ENCODE assay signal across 31 cellular contexts in genomic region chr1:241355311-241356010, GRCh38. TPM values are rescaled to one million over a fixed set of nuclear protein-coding genes. Genes with fewer than 3 reads are reported as not detected.
DNase-seq lines count a peak whose midpoint lies in the region; ATAC-seq and TF ChIP-seq lines count a peak whose summit lies in the region.
"Had no signal": no experiment of that assay in that cellular context is flagged by ENCODE, and none has a peak within 500 bp of the region (broad histone marks: within the 10 kb centered on the region; RNA-seq: fewer than 3 reads in every experiment).

No MANE protein-coding gene starts in this region.

- no peaks in the 10 kb centered on the region for H4K20me1 ChIP-seq in Karpas-422 (ENCODE audit: insufficient read depth, low read depth, low read length)

- H3K27ac ChIP-seq in CD8-positive, alpha-beta T cell (ENCODE audit: low read depth, low read length), result no peak overlapping the region
- H3K27ac ChIP-seq in Karpas-422 (ENCODE audit: low read length) (no peak overlapping the region), dorsolateral prefrontal cortex (peak overlapping the region in 4 of 59 donors; percentile 66 to 87 (median 86)), suprapubic skin (no peak overlapping the region), stomach (no peak overlapping the region), transverse colon (no peak overlapping the region)
- H3K27ac ChIP-seq: Peyer's patch, tibial nerve had no signal

- no peaks in the 10 kb centered on the region for H3K36me3 Mint-ChIP-seq in CD8-positive, alpha-beta T cell
- H3K36me3 Mint-ChIP-seq in naive B cell, result no peaks in the 10 kb centered on the region
- H3K36me3 Mint-ChIP-seq: CD8-positive, alpha-beta memory T cell had no signal

- H3K4me3 ChIP-seq in CD8-positive, alpha-beta T cell (ENCODE audit: low read depth, low read length), result no peak overlapping the region
- no peak overlapping the region for H3K4me3 ChIP-seq in Karpas-422 (ENCODE audit: low read length)
- peak overlapping the region in 58 of 59 donors; percentile 50 to 85 (median 72) for H3K4me3 ChIP-seq in dorsolateral prefrontal cortex
- H3K4me3 ChIP-seq in suprapubic skin, result no peak overlapping the region
- H3K4me3 ChIP-seq in stomach, result no peak overlapping the region
- no peak overlapping the region for H3K4me3 ChIP-seq in transverse colon
- H3K4me3 ChIP-seq in lower leg skin (ENCODE audit: low read depth, poor library complexity, severe bottlenecking), result no peak overlapping the region

- H3K36me3 ChIP-seq in CD8-positive, alpha-beta T cell (ENCODE audit: insufficient read depth, low read length), result no peaks in the 10 kb centered on the region
- H3K36me3 ChIP-seq in Karpas-422 (ENCODE audit: insufficient read depth, low read length) (no peaks in the 10 kb centered on the region), suprapubic skin (no peaks in the 10 kb centered on the region), stomach (no peaks in the 10 kb centered on the region), transverse colon (no peaks in the 10 kb centered on the region)
- H3K36me3 ChIP-seq: adrenal gland, Peyer's patch, tibial nerve had no signal

- H3K4me1 Mint-ChIP-seq in CD8-positive, alpha-beta T cell (ENCODE audit: low read depth), result peaks cover 4% of the 10 kb centered on the region
- peaks cover 0 to 14% (median 11%) of the 10 kb centered on the region in 3 donors for H3K4me1 Mint-ChIP-seq in naive B cell

- POLR2A ChIA-PET in CD8-positive, alpha-beta T cell (lab: Charles Lee), result no interaction called here

- in situ Hi-C loops in transverse colon (cut with MboI; ENCODE audit: low pct_ligation_motif_present in 1 of 4, low pct_unique_long_range_greater_than_20kb in 1 of 4, low sequenced_read_pairs in 3 of 4), result no loop called here

- TF ChIP-seq POLR2A in suprapubic skin (IDR thresholded peaks at IDR 0.05) (no peak), stomach (IDR thresholded peaks at IDR 0.05) (no peak), transverse colon (IDR thresholded peaks at IDR 0.05) (no peak), lower leg skin (IDR thresholded peaks at IDR 0.05) (no peak)

- intact Hi-C loops in CD8-positive, alpha-beta T cell (cut with DNase I, micrococcal nuclease), result no loop called here
- intact Hi-C loops in dorsolateral prefrontal cortex (cut with DNase I), result loop anchor here in 1 of 2 donors (1.0 kb wide), 1 partner anchor 45 kb away; no protein-coding TSS in a partner anchor
- intact Hi-C loops in stomach (cut with DNase I; ENCODE audit: low total_unique reads), result no loop called here
- intact Hi-C loops in transverse colon (cut with DNase I; ENCODE audit: low total_unique reads), result no loop called here
- intact Hi-C loops in lower leg skin (cut with DNase I; ENCODE audit: low total_unique reads), result no loop called here

- H3K9me3 ChIP-seq in CD8-positive, alpha-beta T cell (ENCODE audit: low read length), result no peaks in the 10 kb centered on the region
- no peaks in the 10 kb centered on the region for H3K9me3 ChIP-seq in Karpas-422 (ENCODE audit: low read length)
- H3K9me3 ChIP-seq in suprapubic skin, result no peaks in the 10 kb centered on the region
- H3K9me3 ChIP-seq in stomach, result no peaks in the 10 kb centered on the region
- H3K9me3 ChIP-seq in transverse colon, result no peaks in the 10 kb centered on the region
- H3K9me3 ChIP-seq: adrenal gland, Peyer's patch, tibial nerve had no signal

- CTCF ChIA-PET in CD8-positive, alpha-beta T cell (lab: Charles Lee), result no interaction called here

- H3K9ac ChIP-seq in Karpas-422 (ENCODE audit: low read length), result no peak overlapping the region

- H3K9me2 ChIP-seq in Karpas-422 (replicated peaks; ENCODE audit: insufficient read depth, low read length), result no peaks in the 10 kb centered on the region

- 82% methylated on average over 11 of the region's 11 CpGs for WGBS in suprapubic skin
- WGBS in stomach, 5 donors, result 80 to 89% (median 87%) methylated on average over 11 of the region's 11 CpGs
- 75 to 76% methylated on average over 7 to 11 of the region's 11 CpGs for WGBS in transverse colon (ENCODE audit: low coverage in 1 of 2), 2 donors
- 80 to 82% methylated on average over 11 of the region's 11 CpGs for WGBS in lower leg skin, 2 donors

- H3K4me1 ChIP-seq in CD8-positive, alpha-beta T cell (ENCODE audit: insufficient read depth, low read length), result no peaks in the 10 kb centered on the region
- H3K4me1 ChIP-seq in Karpas-422 (ENCODE audit: low read length), result peaks cover 7% of the 10 kb centered on the region
- peaks cover 13% of the 10 kb centered on the region for H3K4me1 ChIP-seq in suprapubic skin
- H3K4me1 ChIP-seq in stomach, result peaks cover 0 to 19% (median 13%) of the 10 kb centered on the region in 4 donors
- H3K4me1 ChIP-seq in transverse colon, result peaks cover 0 to 13% (median 5%) of the 10 kb centered on the region in 4 donors
- H3K4me1 ChIP-seq: adrenal gland had no signal

- H3K27me3 ChIP-seq in CD8-positive, alpha-beta T cell (ENCODE audit: insufficient read depth, low read length), result peaks cover 4% of the 10 kb centered on the region
- H3K27me3 ChIP-seq in Karpas-422 (ENCODE audit: low read length), result no peaks in the 10 kb centered on the region
- H3K27me3 ChIP-seq in dorsolateral prefrontal cortex, result no peaks in the 10 kb centered on the region
- peaks cover 13% of the 10 kb centered on the region for H3K27me3 ChIP-seq in suprapubic skin
- peaks cover 0 to 52% (median 11%) of the 10 kb centered on the region in 3 donors for H3K27me3 ChIP-seq in stomach
- H3K27me3 ChIP-seq in transverse colon, result peaks cover 56% of the 10 kb centered on the region
- H3K27me3 ChIP-seq: adrenal gland, Peyer's patch had no signal

- H3K79me2 ChIP-seq in Karpas-422 (ENCODE audit: low read length), result no peaks in the 10 kb centered on the region

- no peak overlapping the region for H2AFZ ChIP-seq in Karpas-422 (ENCODE audit: low read length)

- H3K9me3 Mint-ChIP-seq in CD8-positive, alpha-beta T cell, result no peaks in the 10 kb centered on the region
- H3K9me3 Mint-ChIP-seq in naive B cell, result peaks cover 0 to 1% (median 0%) of the 10 kb centered on the region in 7 donors
- H3K9me3 Mint-ChIP-seq: activated T-cell treated with anti-CD3 and anti-CD28 coated beads, Interleukin-2, amount 50 U/mL, for 72 hours had no signal

- H3K27me3 Mint-ChIP-seq in CD8-positive, alpha-beta T cell (ENCODE audit: low read depth), result peaks cover 35% of the 10 kb centered on the region
- peaks cover 19 to 49% (median 25%) of the 10 kb centered on the region in 3 donors for H3K27me3 Mint-ChIP-seq in naive B cell

- peak overlapping the region; percentile 6 for H3K4me3 Mint-ChIP-seq in CD8-positive, alpha-beta T cell
- peak overlapping the region in 7 of 8 donors; percentile 57 to 92 (median 74) for H3K4me3 Mint-ChIP-seq in naive B cell

- no peak for TF ChIP-seq EP300 in suprapubic skin (IDR thresholded peaks at IDR 0.05)
- no peak for TF ChIP-seq EP300 in stomach (IDR thresholded peaks at IDR 0.05)
- TF ChIP-seq EP300 in transverse colon (IDR thresholded peaks at IDR 0.05; ENCODE audit: low read depth), result no peak

- H3K4me2 ChIP-seq in Karpas-422 (ENCODE audit: low read depth, low read length, poor library complexity, severe bottlenecking), result no peak overlapping the region

- no peak for DNase-seq in CD8-positive, alpha-beta T cell
- DNase-seq in Karpas-422 (peak; percentile 36), dorsolateral prefrontal cortex (peak in 1 of 10 donors; percentile 4), naive B cell (no peak), suprapubic skin (ENCODE audit: low spot score in 2 of 2) (no peak), stomach (no peak), transverse colon (no peak), lower leg skin (ENCODE audit: low spot score in 2 of 2) (no peak)
- DNase-seq: activated CD4-positive, alpha-beta T cell treated with anti-CD3 and anti-CD28 coated beads, Interleukin-2, amount 50 U/mL, for 4 hours; activated naive CD4-positive, alpha-beta T cell treated with Interleukin-2 at 50 U/mL for 16 hours; activated T-cell treated with anti-CD3 and anti-CD28 coated beads, Interleukin-2, amount 50 U/mL, for 72 hours; CD8-positive, alpha-beta memory T cell; effector CD8-positive, alpha-beta T cell; GDM1; hippocampal formation; Kasumi-1; mesendoderm; NCI-H1694; NCI-H524 treated with DMSO at 0.1 percent for 48 hours; Peyer's patch; SIG-M5; stimulated activated CD4-positive, alpha-beta T cell treated with anti-CD3 and anti-CD28 coated beads, Interleukin-1b, Interleukin-23, amount 100 ng/mL, for 48 hours; stimulated activated CD8-positive, alpha-beta memory T cell treated with anti-CD3 and anti-CD28 coated beads, Interleukin-4, amount 100 ng/mL, for 48 hours; SW 1271; T1000 had no signal

- no peak overlapping the region for H3K27ac Mint-ChIP-seq in CD8-positive, alpha-beta T cell
- H3K27ac Mint-ChIP-seq in naive B cell, result peak overlapping the region in 2 of 6 donors; percentile 27 to 65
- H3K27ac Mint-ChIP-seq: activated T-cell treated with anti-CD3 and anti-CD28 coated beads, Interleukin-2, amount 50 U/mL, for 72 hours; CD8-positive, alpha-beta memory T cell had no signal

- no peak for TF ChIP-seq CTCF in CD8-positive, alpha-beta T cell (IDR thresholded peaks at IDR 0.05)
- TF ChIP-seq CTCF in dorsolateral prefrontal cortex (IDR thresholded peaks at IDR 0.05 in 54 of 56, conservative IDR thresholded peaks at IDR 0.05 in 2 of 56; ENCODE audit: low read depth in 1 of 56, partially characterized antibody in 56 of 56) (no peak), suprapubic skin (IDR thresholded peaks at IDR 0.05) (no peak), stomach (IDR thresholded peaks at IDR 0.05) (no peak), transverse colon (IDR thresholded peaks at IDR 0.05) (no peak), lower leg skin (IDR thresholded peaks at IDR 0.05) (no peak)

- no peak for ATAC-seq in CD8-positive, alpha-beta T cell
- ATAC-seq in naive B cell (ENCODE audit: low read depth in 2 of 2), result no peak
- ATAC-seq: activated T-cell treated with anti-CD3 and anti-CD28 coated beads, Interleukin-2, amount 50 U/mL, for 72 hours; esophagus mucosa had no signal

RNA-seq across cellular contexts. Expression of gene RGS7, which starts 1.5 kb away (rescaled TPM):
- total RNA-seq in CD8-positive, alpha-beta T cell, result not detected
- not detected in 2 replicates for total RNA-seq in Karpas-422 (2014; rRNA removed; shearing (Covaris generic); ENCODE audit: low replicate concordance)
- total RNA-seq in dorsolateral prefrontal cortex (10 to 100 TPM; 17.2 to 92.5 (median 53.3) TPM), suprapubic skin (not detected), stomach (1 to 10 TPM in 3 of 5 donors, not detected in 2; 1.8 to 2.9 (median 2.2) TPM), transverse colon (1 to 10 TPM in 2 of 4 donors, not detected in 2; 1.5 to 2.0 TPM), lower leg skin (not detected)
- polyA plus RNA-seq in naive B cell (ENCODE audit: low read depth in 6 of 6) (1 to 10 TPM in 4 of 6 donors, under 1 TPM in 2; 0.29 to 2.9 (median 1.5) TPM), stomach (1 to 10 TPM in 1 of 3 donors, under 1 TPM in 2; 0.23 to 2.0 (median 0.68) TPM)
- total RNA-seq: A673; activated T-cell treated with anti-CD3 and anti-CD28 coated beads, Interleukin-2, amount 50 U/mL, for 72 hours; CD8-positive, alpha-beta memory T cell; esophagus mucosa; renal cortical epithelial cell; smooth muscle cell had no signal
- polyA plus RNA-seq: CD8-positive, alpha-beta memory T cell had no signal

Comparison
In these comparisons a context has a peak if more than half of its experiments do, and no peak if none do; other contexts are left out.
1. H3K4me3 ChIP-seq: peak in dorsolateral prefrontal cortex (58 of 59); none in CD8-positive, alpha-beta T cell (single experiment), Karpas-422 (single experiment), suprapubic skin (single experiment), stomach (0 of 4), transverse colon (0 of 4) and lower leg skin (single experiment).
2. RNA of gene RGS7, which starts 1.5 kb away (total RNA-seq): 17.2 to 92.5 TPM in dorsolateral prefrontal cortex; 1.8 to 2.9 TPM in stomach, 1.5 to 2.0 TPM in transverse colon, not detected in CD8-positive, alpha-beta T cell, not detected in Karpas-422, not detected in suprapubic skin and not detected in lower leg skin; every median in the first group is over 4 times any median in the second.